ENCODE assay signal across 26 cellular contexts in the genomic region with DNA sequence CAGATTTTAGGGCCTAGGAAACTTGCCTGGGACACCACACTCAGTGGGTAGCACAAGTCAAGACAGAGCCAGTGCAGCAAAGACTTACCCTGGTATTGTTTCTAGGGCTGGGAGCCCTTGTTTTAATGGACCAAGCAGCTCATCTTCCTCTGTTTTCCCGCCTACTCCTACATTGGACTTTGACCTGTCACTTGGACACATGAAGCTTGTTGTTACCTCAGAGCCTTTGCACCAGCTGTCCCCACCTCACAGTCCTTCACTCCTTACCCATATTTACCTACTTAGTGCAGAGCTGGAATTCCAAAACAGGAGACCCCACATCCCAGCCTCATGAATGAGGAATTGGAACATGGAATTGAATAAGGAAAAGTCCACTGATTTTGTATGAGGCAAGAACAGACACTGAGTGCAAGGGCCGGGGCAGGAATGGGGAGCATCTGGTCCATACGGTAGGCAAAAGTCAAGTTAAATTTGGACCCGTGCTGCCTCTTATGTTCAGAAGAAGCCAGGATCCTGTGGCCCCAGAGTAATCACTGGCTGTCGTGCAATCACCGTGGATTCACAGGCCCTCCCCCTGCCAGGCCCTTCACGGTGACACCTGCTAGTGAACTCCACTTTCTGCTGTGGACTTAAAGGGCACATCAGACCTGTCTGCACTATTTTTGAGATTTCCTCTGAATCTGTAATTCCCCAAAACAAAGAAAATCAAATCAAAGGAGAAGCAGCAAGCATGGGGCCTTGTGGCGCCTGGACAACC.
"Had no signal": no experiment of that assay in that cellular context is flagged by ENCODE, and none has a peak within 500 bp of the region (broad histone marks: within the 10 kb centered on the region; RNA-seq: fewer than 3 reads in every experiment).

No MANE protein-coding gene starts in this region.

- H3K27ac Mint-ChIP-seq: activated CD4-positive, alpha-beta T cell treated with anti-CD3 and anti-CD28 coated beads for 36 hours; activated CD8-positive, alpha-beta memory T cell treated with anti-CD3 and anti-CD28 coated beads, Interleukin-2, amount 10 ng/mL, durations not matched to agents 7 days and 5 days; activated CD8-positive, alpha-beta T cell treated with anti-CD3 and anti-CD28 coated beads, Interleukin-2, amount 10 ng/mL, durations not matched to agents 7 days and 5 days; activated naive CD4-positive, alpha-beta T cell treated with anti-CD3 and anti-CD28 coated beads, Interleukin-2, amount 50 U/mL, for 24 hours; activated naive CD8-positive, alpha-beta T cell treated with anti-CD3 and anti-CD28 coated beads, Interleukin-2, amount 50 U/mL, for 24 hours; activated T-helper 2 cell treated with anti-CD3 and anti-CD28 coated beads, Interferon-gamma antibody, Interleukin-2, Interleukin-4, amounts not matched to agents 10 μg/mL and 5 μg/mL and 100 μg/mL, durations not matched to agents 14 hours and 24 hours and 36 hours; dendritic cell treated with granulocyte-macrophage colony-stimulating factor and Interleukin-4, amounts not matched to agents 40 ng/mL and 50 ng/mL, for 4 days; endodermal cell; natural killer cell treated with Interleukin-12 subunit alpha and Interleukin-12 subunit beta and Interleukin-15 and Interleukin-18, amount 100 ng/mL, for 72 hours had no signal

- H3K9me3 Mint-ChIP-seq: activated naive CD4-positive, alpha-beta T cell treated with anti-CD3 and anti-CD28 coated beads, Interleukin-2, amount 50 U/mL, for 24 hours; activated naive CD8-positive, alpha-beta T cell treated with anti-CD3 and anti-CD28 coated beads, Interleukin-2, amount 50 U/mL, for 24 hours; activated T-helper 2 cell treated with anti-CD3 and anti-CD28 coated beads, Interferon-gamma antibody, Interleukin-2, Interleukin-4, amounts not matched to agents 10 μg/mL and 5 μg/mL and 100 μg/mL, durations not matched to agents 14 hours and 24 hours and 36 hours; endodermal cell; natural killer cell treated with Interleukin-12 subunit alpha and Interleukin-12 subunit beta and Interleukin-15 and Interleukin-18, amount 100 ng/mL, for 72 hours had no signal

- H3K4me1 ChIP-seq: breast epithelium, foreskin keratinocyte, pancreas, psoas muscle, spleen had no signal

- H3K36me3 ChIP-seq: breast epithelium, neutrophil, pancreas, spleen, tibial nerve had no signal

- H3K27me3 ChIP-seq: neutrophil, pancreas, tibial nerve had no signal

- H3K27me3 Mint-ChIP-seq: activated CD8-positive, alpha-beta memory T cell treated with anti-CD3 and anti-CD28 coated beads, Interleukin-2, amount 10 ng/mL, durations not matched to agents 7 days and 5 days; activated naive CD4-positive, alpha-beta T cell treated with anti-CD3 and anti-CD28 coated beads, Interleukin-2, amount 50 U/mL, for 24 hours had no signal

- H3K36me3 Mint-ChIP-seq: activated CD8-positive, alpha-beta memory T cell treated with anti-CD3 and anti-CD28 coated beads, Interleukin-2, amount 10 ng/mL, durations not matched to agents 7 days and 5 days; activated naive CD4-positive, alpha-beta T cell treated with anti-CD3 and anti-CD28 coated beads, Interleukin-2, amount 50 U/mL, for 24 hours; natural killer cell treated with Interleukin-12 subunit alpha and Interleukin-12 subunit beta and Interleukin-15 and Interleukin-18, amount 100 ng/mL, for 72 hours had no signal

- FAIRE-seq: islet of Langerhans, pancreas had no signal

- H3K4me3 ChIP-seq: breast epithelium, lung, pancreas, psoas muscle, spleen, tibial nerve had no signal

- H3K27ac ChIP-seq: foreskin keratinocyte, neutrophil, pancreas, psoas muscle, spleen had no signal

- H3K9me3 ChIP-seq: breast epithelium, neutrophil, pancreas, psoas muscle, tibial nerve had no signal

- H3K4me1 Mint-ChIP-seq: activated CD4-positive, alpha-beta T cell treated with anti-CD3 and anti-CD28 coated beads for 36 hours; activated CD8-positive, alpha-beta memory T cell treated with anti-CD3 and anti-CD28 coated beads, Interleukin-2, amount 10 ng/mL, durations not matched to agents 7 days and 5 days; activated naive CD4-positive, alpha-beta T cell treated with anti-CD3 and anti-CD28 coated beads, Interleukin-2, amount 50 U/mL, for 24 hours; activated naive CD8-positive, alpha-beta T cell treated with anti-CD3 and anti-CD28 coated beads, Interleukin-2, amount 50 U/mL, for 24 hours had no signal

- H3K4me3 Mint-ChIP-seq: activated CD4-positive, alpha-beta T cell treated with anti-CD3 and anti-CD28 coated beads for 36 hours; activated CD8-positive, alpha-beta memory T cell treated with anti-CD3 and anti-CD28 coated beads, Interleukin-2, amount 10 ng/mL, durations not matched to agents 7 days and 5 days; activated CD8-positive, alpha-beta T cell treated with anti-CD3 and anti-CD28 coated beads, Interleukin-2, amount 10 ng/mL, durations not matched to agents 7 days and 5 days; activated naive CD4-positive, alpha-beta T cell treated with anti-CD3 and anti-CD28 coated beads, Interleukin-2, amount 50 U/mL, for 24 hours; activated naive CD8-positive, alpha-beta T cell treated with anti-CD3 and anti-CD28 coated beads, Interleukin-2, amount 50 U/mL, for 24 hours; dendritic cell treated with granulocyte-macrophage colony-stimulating factor and Interleukin-4, amounts not matched to agents 40 ng/mL and 50 ng/mL, for 4 days; endodermal cell; natural killer cell treated with Interleukin-12 subunit alpha and Interleukin-12 subunit beta and Interleukin-15 and Interleukin-18, amount 100 ng/mL, for 72 hours had no signal

- ATAC-seq: activated CD4-positive, alpha-beta T cell treated with anti-CD3 and anti-CD28 coated beads for 36 hours; activated CD8-positive, alpha-beta memory T cell treated with anti-CD3 and anti-CD28 coated beads, Interleukin-2, amount 10 ng/mL, durations not matched to agents 7 days and 5 days; activated CD8-positive, alpha-beta T cell treated with anti-CD3 and anti-CD28 coated beads, Interleukin-2, amount 10 ng/mL, durations not matched to agents 7 days and 5 days; activated naive CD8-positive, alpha-beta T cell treated with anti-CD3 and anti-CD28 coated beads, Interleukin-2, amount 50 U/mL, for 24 hours; esophagus mucosa; foreskin keratinocyte; natural killer cell treated with Interleukin-12 subunit alpha and Interleukin-12 subunit beta and Interleukin-15 and Interleukin-18, amount 100 ng/mL, for 72 hours; pancreas; psoas muscle had no signal

- DNase-seq: activated CD4-positive, alpha-beta T cell treated with anti-CD3 and anti-CD28 coated beads for 36 hours; activated CD4-positive, CD25-positive, alpha-beta regulatory T cell; activated CD8-positive, alpha-beta memory T cell treated with anti-CD3 and anti-CD28 coated beads, Interleukin-2, amount 10 ng/mL, durations not matched to agents 7 days and 5 days; activated CD8-positive, alpha-beta T cell treated with anti-CD3 and anti-CD28 coated beads, Interleukin-2, amount 10 ng/mL, durations not matched to agents 7 days and 5 days; activated naive CD8-positive, alpha-beta T cell treated with anti-CD3 and anti-CD28 coated beads, Interleukin-2, amount 50 U/mL, for 24 hours; activated T-cell treated with anti-CD3 and anti-CD28 coated beads, Interleukin-2, amount 50 U/mL, for 48 hours; amygdala; central memory CD4-positive, alpha-beta T cell; endodermal cell; foreskin keratinocyte; mesendoderm; pancreas; psoas muscle; spleen; stimulated activated naive CD4-positive, alpha-beta T cell treated with Interleukin-2 at 50 U/mL for 16 hours; T-helper 1 cell had no signal
